13 cellular contexts compared by ENCODE assay signal in genomic region chr6:158958504-158959386, GRCh38. TPM values are rescaled to one million over a fixed set of nuclear protein-coding genes. Genes with fewer than 3 reads are reported as not detected.
DNase-seq lines count a peak whose midpoint lies in the region; ATAC-seq and TF ChIP-seq lines count a peak whose summit lies in the region.
"Had no signal": no experiment of that assay in that cellular context is flagged by ENCODE, and none has a peak within 500 bp of the region (broad histone marks: within the 10 kb centered on the region; RNA-seq: fewer than 3 reads in every experiment).

No MANE protein-coding gene starts in this region.

- peak; percentile 13 for DNase-seq in stimulated activated CD4-positive, alpha-beta T cell treated with anti-CD3 and anti-CD28 coated beads, Interleukin-4, amount 100 ng/mL, for 1 hour
- DNase-seq in stimulated activated CD4-positive, alpha-beta T cell treated with anti-CD3 and anti-CD28 coated beads, Interleukin-4, amount 100 ng/mL, for 24 hours = no peak
- peak in 1 of 3 donors; percentile 17 for DNase-seq in T-helper 17 cell
- DNase-seq in hepatocyte (ENCODE audit: low spot score) = no peak
- no peak for DNase-seq in glomerular visceral epithelial cell (ENCODE audit: extremely low spot score)
- DNase-seq in brain microvascular endothelial cell = no peak
- DNase-seq: foreskin melanocyte, NCI-H1105 treated with DMSO at 0.1 percent for 48 hours, T-helper 9 cell had no signal

- no peaks in the 10 kb centered on the region for H3K27me3 Mint-ChIP-seq in T-helper 17 cell

- TF ChIP-seq CTCF in hepatocyte (IDR thresholded peaks at IDR 0.05; ENCODE audit: poor library complexity) = no peak
- TF ChIP-seq CTCF in brain microvascular endothelial cell (IDR thresholded peaks at IDR 0.05; ENCODE audit: low read depth, low read length, missing control alignments) = no peak

- H3K4me3 Mint-ChIP-seq in T-helper 17 cell = no peak overlapping the region

- no peaks in the 10 kb centered on the region for H3K9me2 ChIP-seq in hepatocyte (replicated peaks; ENCODE audit: insufficient read depth)

- H4K20me1 ChIP-seq in hepatocyte (ENCODE audit: insufficient read depth, poor library complexity, severe bottlenecking) = no peaks in the 10 kb centered on the region

- H3K27me3 ChIP-seq in hepatocyte (no peaks in the 10 kb centered on the region), brain microvascular endothelial cell (replicated peaks) (no peaks in the 10 kb centered on the region)
- H3K27me3 ChIP-seq: suprapubic skin had no signal

- H2AFZ ChIP-seq in hepatocyte = no peak overlapping the region

- H3K27ac ChIP-seq in hepatocyte = peak overlapping the region; percentile 57
- H3K27ac ChIP-seq in brain microvascular endothelial cell = no peak overlapping the region
- H3K27ac ChIP-seq: coronary artery, suprapubic skin had no signal

- H3K27ac Mint-ChIP-seq in T-helper 17 cell = peak overlapping the region; percentile 37

- 93% methylated on average over 7 of the region's 7 CpGs for WGBS in hepatocyte (ENCODE audit: low lambda C conversion rate, missing lambda C conversion rate)

- H3K4me3 ChIP-seq in hepatocyte = no peak overlapping the region
- H3K4me3 ChIP-seq in brain microvascular endothelial cell (ENCODE audit: low read depth, low read length) = no peak overlapping the region
- H3K4me3 ChIP-seq: coronary artery, suprapubic skin had no signal

- peaks cover 9% of the 10 kb centered on the region for H3K4me1 Mint-ChIP-seq in T-helper 17 cell

- peak overlapping the region; percentile 42 for H3K4me2 ChIP-seq in hepatocyte

- no peaks in the 10 kb centered on the region for H3K36me3 Mint-ChIP-seq in T-helper 17 cell (ENCODE audit: low read depth)

- no peaks in the 10 kb centered on the region for H3K79me2 ChIP-seq in hepatocyte

- in situ Hi-C loops in brain microvascular endothelial cell (cut with HindIII; ENCODE audit: low pct_ligation_motif_present, low sequenced_read_pairs) = loop anchor here (25.0 kb wide), 1 partner anchor 246 kb away; no protein-coding TSS in a partner anchor

- peaks cover 4% of the 10 kb centered on the region for H3K4me1 ChIP-seq in hepatocyte (ENCODE audit: insufficient read depth)

- H3K9me3 ChIP-seq in T-helper 17 cell (ENCODE audit: control insufficient read depth, low read length, poor library complexity, severe bottlenecking) (no peaks in the 10 kb centered on the region), hepatocyte (ENCODE audit: low read depth) (no peaks in the 10 kb centered on the region)
- H3K9me3 ChIP-seq: suprapubic skin had no signal

- ATAC-seq in T-helper 17 cell (peak; percentile 66), GM19395 (IDR thresholded peaks at IDR 0.05; ENCODE audit: unreplicated experiment) (no peak), HG03432 (IDR thresholded peaks at IDR 0.05; ENCODE audit: unreplicated experiment) (no peak)

- H3K36me3 ChIP-seq in hepatocyte (replicated peaks; ENCODE audit: insufficient read depth, low read depth) (no peaks in the 10 kb centered on the region), brain microvascular endothelial cell (replicated peaks) (no peaks in the 10 kb centered on the region)
- H3K36me3 ChIP-seq: suprapubic skin had no signal

RNA-seq across cellular contexts. Expression of gene RSPH3, which starts 41.3 kb away (rescaled TPM):
- total RNA-seq in T-helper 17 cell (1 to 10 TPM; 1.6 to 2.7 TPM), hepatocyte (7.8 and 8.0 TPM in 2 replicates)
- 8.2 and 12.9 TPM in 2 replicates for polyA plus RNA-seq in hepatocyte
